10 cellular contexts compared by ENCODE assay signal in genomic region chr13:24038846-24039330, GRCh38.
A peak's percentile ranks its signal among the peaks of the same experiment; 100 is the strongest.
DNase-seq lines count a peak whose midpoint lies in the region; ATAC-seq and TF ChIP-seq lines count a peak whose summit lies in the region.
"Had no signal": no experiment of that assay in that cellular context is flagged by ENCODE, and none has a peak within 500 bp of the region (broad histone marks: within the 10 kb centered on the region; RNA-seq: fewer than 3 reads in every experiment).

No MANE protein-coding gene starts in this region.

- in situ Hi-C loops in SK-MEL-5 (cut with HindIII; ENCODE audit: low pct_unique_long_range_greater_than_20kb, low sequenced_read_pairs) = no loop called here
- in situ Hi-C loops in gastrocnemius medialis (cut with MboI; ENCODE audit: low sequenced_read_pairs in 4 of 4) = no loop called here

- peak overlapping the region; percentile 52 for H3K4me2 ChIP-seq in smooth muscle cell
- H3K4me2 ChIP-seq: A549 had no signal

- H3K27me3 ChIP-seq in right cardiac atrium (ENCODE audit: control insufficient read depth, insufficient read depth) (no peaks in the 10 kb centered on the region), smooth muscle cell (ENCODE audit: low read depth) (no peaks in the 10 kb centered on the region), gastrocnemius medialis (no peaks in the 10 kb centered on the region)

- ATAC-seq in right cardiac atrium (peak; percentile 44 to 65), GM19035 (IDR thresholded peaks at IDR 0.05; ENCODE audit: unreplicated experiment) (no peak), gastrocnemius medialis (no peak)
- ATAC-seq: A549 had no signal

- no peak overlapping the region for H2AFZ ChIP-seq in smooth muscle cell (ENCODE audit: low read depth)

- no peak for TF ChIP-seq CTCF in smooth muscle cell (IDR thresholded peaks at IDR 0.05; ENCODE audit: borderline replicate concordance, insufficient read depth, poor library complexity, severe bottlenecking)
- no peak for TF ChIP-seq CTCF in gastrocnemius medialis (IDR thresholded peaks at IDR 0.05 in 4 of 5, conservative IDR thresholded peaks at IDR 0.05 in 1 of 5)

- H3K4me3 ChIP-seq in right cardiac atrium (ENCODE audit: low read length) (no peak overlapping the region), smooth muscle cell (no peak overlapping the region), gastrocnemius medialis (no peak overlapping the region)
- H3K4me3 ChIP-seq: A549 had no signal

- peak overlapping the region; percentile 39 for H3K27ac ChIP-seq in right cardiac atrium (ENCODE audit: low read length)
- peak overlapping the region; percentile 65 for H3K27ac ChIP-seq in smooth muscle cell (ENCODE audit: low read depth)
- H3K27ac ChIP-seq in gastrocnemius medialis = no peak overlapping the region

- H3K9ac ChIP-seq in smooth muscle cell (ENCODE audit: low read depth) = no peak overlapping the region

- H3K36me3 ChIP-seq in smooth muscle cell (ENCODE audit: low read depth) (no peaks in the 10 kb centered on the region), gastrocnemius medialis (no peaks in the 10 kb centered on the region)

- peak; percentile 17 for DNase-seq in NCI-H1436 (lab: John Stamatoyannopoulos, UW)
- DNase-seq in NCI-H1436 treated with DMSO at 0.1 percent for 48 hours (lab: John Stamatoyannopoulos, UW) = no peak
- peak; percentile 97 for DNase-seq in SK-MEL-5 (ENCODE audit: low read depth, low spot score)
- no peak for DNase-seq in right cardiac atrium
- DNase-seq in smooth muscle cell (lab: John Stamatoyannopoulos, UW; ENCODE audit: unreplicated experiment) = no peak
- DNase-seq in NOMO-1 (lab: John Stamatoyannopoulos, UW; ENCODE audit: unreplicated experiment in 2 of 2) = no peak
- no peak for DNase-seq in gastrocnemius medialis
- DNase-seq: NCI-H446 had no signal

- no peaks in the 10 kb centered on the region for H3K79me2 ChIP-seq in smooth muscle cell (ENCODE audit: low read depth)

- H3K4me1 ChIP-seq in right cardiac atrium (ENCODE audit: control insufficient read depth, insufficient read depth, low read length) = no peaks in the 10 kb centered on the region
- peaks cover 17% of the 10 kb centered on the region for H3K4me1 ChIP-seq in smooth muscle cell (ENCODE audit: low read depth)
- peaks cover 0 to 6% of the 10 kb centered on the region in 2 donors for H3K4me1 ChIP-seq in gastrocnemius medialis

- H4K20me1 ChIP-seq in smooth muscle cell (ENCODE audit: low read depth) = no peaks in the 10 kb centered on the region

- intact Hi-C loops in right cardiac atrium (cut with DNase I) = no loop called here
- intact Hi-C loops in gastrocnemius medialis (cut with DNase I; ENCODE audit: low total_unique reads) = no loop called here

- no peak for TF ChIP-seq POLR2A in gastrocnemius medialis (IDR thresholded peaks at IDR 0.05)

- H3K9me3 ChIP-seq in right cardiac atrium (ENCODE audit: control insufficient read depth, low read length) (no peaks in the 10 kb centered on the region), smooth muscle cell (replicated peaks; ENCODE audit: low read depth) (no peaks in the 10 kb centered on the region), gastrocnemius medialis (no peaks in the 10 kb centered on the region)
- H3K9me3 ChIP-seq: A549 had no signal

- H3F3A ChIP-seq in smooth muscle cell (ENCODE audit: low read depth) = peaks cover 14% of the 10 kb centered on the region

- 40% methylated on average over 3 of the region's 3 CpGs for WGBS in right cardiac atrium
- WGBS in smooth muscle cell (ENCODE audit: low lambda C conversion rate) = 19% methylated on average over 3 of the region's 3 CpGs

Comparison
In these comparisons a context has a peak if more than half of its experiments do, and no peak if none do; other contexts are left out.
1. DNase-seq: peak in NCI-H1436 (single experiment) and SK-MEL-5 (single experiment); none in NCI-H1436 treated with DMSO at 0.1 percent for 48 hours (single experiment), right cardiac atrium (0 of 3), smooth muscle cell (single experiment), NOMO-1 (0 of 2) and gastrocnemius medialis (0 of 2).
2. ATAC-seq: peak in right cardiac atrium (2 of 2); none in GM19035 (single experiment) and gastrocnemius medialis (0 of 2).
3. H3K27ac ChIP-seq: peak in right cardiac atrium (single experiment) and smooth muscle cell (single experiment); none in gastrocnemius medialis (0 of 4).